In genomic region chr1:114794038-114794437, GRCh38 we compare ENCODE assay signal across 27 cellular contexts.
"Had no signal": no experiment of that assay in that cellular context is flagged by ENCODE, and none has a peak within 500 bp of the region (broad histone marks: within the 10 kb centered on the region; RNA-seq: fewer than 3 reads in every experiment).

No MANE protein-coding gene starts in this region.

- H3K36me3 ChIP-seq: colonic mucosa, esophagus muscularis mucosa, esophagus squamous epithelium, gastrocnemius medialis, gastroesophageal sphincter, heart left ventricle, heart right ventricle had no signal

- H3K27me3 ChIP-seq: colonic mucosa, gastrocnemius medialis had no signal

- H3K4me3 ChIP-seq: colonic mucosa, coronary artery, dorsolateral prefrontal cortex, esophagus muscularis mucosa, esophagus squamous epithelium, gastrocnemius medialis, gastroesophageal sphincter, heart left ventricle, heart right ventricle had no signal

- H3K9me3 ChIP-seq: colonic mucosa, esophagus muscularis mucosa, esophagus squamous epithelium, gastrocnemius medialis, gastroesophageal sphincter, heart left ventricle, heart right ventricle had no signal

- DNase-seq: colonic mucosa; cortex of kidney; dermis blood vessel endothelial cell; dorsolateral prefrontal cortex; effector CD4-positive, alpha-beta T cell; effector CD8-positive, alpha-beta T cell; effector memory CD4-positive, alpha-beta T cell; effector memory CD8-positive, alpha-beta T cell; endodermal cell; erythroblast; esophagus squamous epithelium; foreskin fibroblast; foreskin keratinocyte; foreskin melanocyte; gastrocnemius medialis; glutamatergic neuron; head of caudate nucleus; heart left ventricle; heart right ventricle had no signal

- FAIRE-seq: colon, endothelial cell of umbilical vein, frontal cortex had no signal

- ATAC-seq: effector memory CD8-positive, alpha-beta T cell; esophagus mucosa; foreskin keratinocyte; gastrocnemius medialis; gastroesophageal sphincter; heart left ventricle; heart right ventricle had no signal

- H3K4me1 ChIP-seq: colonic mucosa, esophagus muscularis mucosa, esophagus squamous epithelium, foreskin keratinocyte, gastrocnemius medialis, gastroesophageal sphincter, heart left ventricle, heart right ventricle had no signal

- H3K27ac ChIP-seq: colonic mucosa, coronary artery, dorsolateral prefrontal cortex, epithelial cell of prostate, esophagus muscularis mucosa, esophagus squamous epithelium, foreskin keratinocyte, gastrocnemius medialis, gastroesophageal sphincter, heart left ventricle, heart right ventricle had no signal
